Comparison of ENCODE assay signal across 31 cellular contexts in the genomic region with DNA sequence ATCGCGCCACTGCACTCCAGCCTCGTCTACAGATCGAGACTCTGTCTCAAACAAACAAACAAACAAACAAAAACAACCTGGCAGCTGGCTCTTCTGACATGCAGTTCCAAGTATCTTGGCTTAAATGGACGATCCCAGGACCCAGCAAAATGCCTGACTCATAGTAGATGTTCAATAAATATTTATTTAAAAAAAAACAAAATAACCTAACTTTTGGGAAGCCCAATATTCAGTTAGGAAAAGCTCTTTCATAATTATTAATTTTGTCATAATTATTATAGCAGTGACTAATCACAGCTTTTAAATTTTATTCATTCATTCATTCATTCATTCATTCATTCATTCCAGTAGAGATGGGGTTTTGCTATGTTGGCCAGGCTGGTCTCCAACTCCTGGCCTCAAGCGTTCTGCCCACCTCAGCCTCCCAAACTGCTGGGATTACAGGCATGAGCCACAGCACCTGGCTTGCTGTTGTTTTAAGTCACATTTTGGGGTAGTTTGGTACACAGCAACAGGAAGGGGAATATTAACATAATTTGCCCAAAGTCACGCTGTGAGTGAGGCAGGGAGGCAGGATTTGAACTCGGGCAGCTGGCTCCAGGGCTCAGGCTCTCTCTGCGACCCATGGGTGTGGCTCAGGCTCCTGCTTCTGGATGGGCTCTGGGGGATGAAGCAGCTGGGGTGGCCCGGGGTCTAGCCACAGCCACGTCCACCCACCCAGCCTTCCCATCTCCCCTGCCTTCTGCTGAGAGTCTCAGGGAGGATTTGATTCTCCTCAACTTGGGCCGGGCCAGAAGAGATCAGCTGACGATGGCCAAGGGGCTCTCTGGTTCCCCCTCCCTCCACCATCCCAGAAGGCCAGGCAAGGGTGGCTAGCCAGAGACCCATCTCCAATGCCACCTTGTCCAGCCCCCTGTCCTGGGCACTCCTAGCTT. TPM values are rescaled to one million over a fixed set of nuclear protein-coding genes. Genes with fewer than 3 reads are reported as not detected.
"Had no signal": no experiment of that assay in that cellular context is flagged by ENCODE, and none has a peak within 500 bp of the region (broad histone marks: within the 10 kb centered on the region; RNA-seq: fewer than 3 reads in every experiment).

No MANE protein-coding gene starts in this region.

- ATAC-seq: left cardiac atrium; left lobe of liver; natural killer cell; pancreas; right cardiac atrium; stimulated activated memory B cell treated with anti-CD40 and anti-IgM and Interleukin-4, amounts not matched to agents 10 μg/mL and 1 μg/mL and 100 μg/mL, for 72 hours; stimulated activated naive CD8-positive, alpha-beta T cell treated with anti-CD3 and anti-CD28 coated beads, Interleukin-15, Interleukin-2, amounts not matched to agents 100 U/mL and 50 U/mL, for 24 hours had no signal

- H3K36me3 ChIP-seq: neural progenitor cell, pancreas, prostate gland, sigmoid colon, stomach, thyroid gland, transverse colon, upper lobe of left lung, vagina had no signal

- H3K36me3 Mint-ChIP-seq: mesothelial cell of epicardium; naive B cell; natural killer cell; neural progenitor cell; stimulated activated memory B cell treated with anti-CD40 and anti-IgM and Interleukin-4, amounts not matched to agents 10 μg/mL and 1 μg/mL and 100 μg/mL, for 72 hours had no signal

- FAIRE-seq: keratinocyte, pancreas, small intestine had no signal

- H3K4me3 ChIP-seq: lung, neural progenitor cell, pancreas, prostate gland, sigmoid colon, stomach, testis, thyroid gland, transverse colon, upper lobe of left lung, vagina had no signal

- H3K4me1 ChIP-seq: prostate gland, sigmoid colon, testis, vagina had no signal

- H3K27me3 ChIP-seq: neural progenitor cell, pancreas, testis, thyroid gland, upper lobe of left lung, vagina had no signal

- H3K27ac Mint-ChIP-seq: mesothelial cell of epicardium; naive B cell; natural killer cell; nephron progenitor cell; neural progenitor cell; stimulated activated memory B cell treated with anti-CD40 and anti-IgM and Interleukin-4, amounts not matched to agents 10 μg/mL and 1 μg/mL and 100 μg/mL, for 72 hours had no signal

- H3K9me3 ChIP-seq: pancreas, prostate gland, sigmoid colon, stomach, testis, thyroid gland, transverse colon, upper lobe of left lung, vagina had no signal

- H3K4me1 Mint-ChIP-seq: natural killer cell, nephron progenitor cell had no signal

- H3K4me2 ChIP-seq: neural progenitor cell had no signal

- H3K9ac ChIP-seq: neural progenitor cell had no signal

- H3K9me3 Mint-ChIP-seq: mesothelial cell of epicardium, natural killer cell, nephron progenitor cell, neural progenitor cell had no signal

- H3K27ac ChIP-seq: neural progenitor cell, pancreas, prostate gland, sigmoid colon, stomach, testis, thyroid gland, transverse colon, upper lobe of left lung, vagina had no signal

- H2AFZ ChIP-seq: neural progenitor cell had no signal

- H3K4me3 Mint-ChIP-seq: mesothelial cell of epicardium; naive B cell; natural killer cell; nephron progenitor cell; neural progenitor cell; stimulated activated memory B cell treated with anti-CD40 and anti-IgM and Interleukin-4, amounts not matched to agents 10 μg/mL and 1 μg/mL and 100 μg/mL, for 72 hours had no signal

- DNase-seq: hippocampal formation; kidney glomerular epithelial cell; left cardiac atrium; mesendoderm; naive B cell; natural killer cell; nephron progenitor cell; retina; right cardiac atrium; sigmoid colon; small intestine; stimulated activated CD4-positive, alpha-beta T cell treated with anti-CD3 and anti-CD28 coated beads, Interleukin-1b, Interleukin-23, amount 100 ng/mL, for 48 hours; stimulated activated CD4-positive, alpha-beta T cell treated with anti-CD3 and anti-CD28 coated beads, Interleukin-2, amount 100 ng/mL, for 48 hours; stimulated activated CD4-positive, alpha-beta T cell treated with anti-CD3 and anti-CD28 coated beads, Interleukin-4, amount 100 ng/mL, for 4 hours; stimulated activated CD8-positive, alpha-beta memory T cell treated with anti-CD3 and anti-CD28 coated beads, Interleukin-4, amount 100 ng/mL, for 48 hours; stimulated activated naive CD8-positive, alpha-beta T cell treated with anti-CD3 and anti-CD28 coated beads, Interleukin-15, Interleukin-2, amounts not matched to agents 100 U/mL and 50 U/mL, for 24 hours; stomach; testis; thyroid gland; transverse colon; upper lobe of left lung had no signal

RNA-seq across cellular contexts. Expression of a gene that starts 2.4 kb away (rescaled TPM):
- total RNA-seq: mesothelial cell of epicardium, natural killer cell, urinary bladder, vagina had no signal
- polyA plus RNA-seq: keratinocyte had no signal

RNA-seq across cellular contexts. Expression of a gene that starts 20.8 kb away (rescaled TPM):
- total RNA-seq: vagina had no signal
